In genomic region chr14:50831704-50832130, GRCh38 we compare ENCODE assay signal across 7 cellular contexts. TPM values are rescaled to one million over a fixed set of nuclear protein-coding genes. Genes with fewer than 3 reads are reported as not detected.
DNase-seq lines count a peak whose midpoint lies in the region; ATAC-seq and TF ChIP-seq lines count a peak whose summit lies in the region.

No MANE protein-coding gene starts in this region.

- TF ChIP-seq CTCF in WI38 (IDR thresholded peaks at IDR 0.05; ENCODE audit: low read depth, low read length): no peak

- WGBS in right cardiac atrium: 5% methylated on average over 11 of the region's 11 CpGs

- H3K4me1 ChIP-seq in right cardiac atrium (ENCODE audit: control insufficient read depth, insufficient read depth, low read length): peaks cover 4% of the 10 kb centered on the region

- no peak for ATAC-seq in right cardiac atrium
- ATAC-seq in HG03039 (IDR thresholded peaks at IDR 0.05; ENCODE audit: unreplicated experiment): no peak

- peak overlapping the region; percentile 73 for H3K27ac ChIP-seq in right cardiac atrium (ENCODE audit: low read length)

- intact Hi-C loops in right cardiac atrium (cut with DNase I): no loop called here

- DNase-seq in HT-29 (ENCODE audit: low spot score): peak; percentile 10
- no peak for DNase-seq in right cardiac atrium
- DNase-seq in skeletal muscle cell (ENCODE audit: low read depth): no peak
- no peak for DNase-seq in MV-4-11 (lab: John Stamatoyannopoulos, UW)
- DNase-seq in D341Med (ENCODE audit: low spot score): no peak

- H3K9me3 ChIP-seq in right cardiac atrium (ENCODE audit: control insufficient read depth, low read length): no peaks in the 10 kb centered on the region

- no peaks in the 10 kb centered on the region for H3K27me3 ChIP-seq in right cardiac atrium (ENCODE audit: control insufficient read depth, insufficient read depth)

- H3K4me3 ChIP-seq in WI38 (ENCODE audit: low read depth, low read length) (peak overlapping the region; percentile 69), right cardiac atrium (ENCODE audit: low read length) (peak overlapping the region; percentile 97), skeletal muscle cell (ENCODE audit: low read depth, low read length) (peak overlapping the region; percentile 81)

RNA-seq across cellular contexts. Expression of gene NIN, which starts 0.8 kb away (rescaled TPM):
- total RNA-seq in HT-29 (2014; rRNA removed; shearing (Covaris generic)): 5.9 and 12.4 TPM in 2 replicates
- 10 to 100 TPM; 44.3 to 53.2 (median 48.8) TPM for total RNA-seq in right cardiac atrium
- 24.4 TPM for polyA plus RNA-seq in right cardiac atrium

RNA-seq across cellular contexts. Expression of gene ABHD12B, which starts 40.1 kb away (rescaled TPM):
- total RNA-seq in HT-29 (2014; rRNA removed; shearing (Covaris generic)): not detected in 2 replicates
- total RNA-seq in right cardiac atrium: not detected
- polyA plus RNA-seq in right cardiac atrium: not detected
